34 cellular contexts compared by ENCODE assay signal in the genomic region with DNA sequence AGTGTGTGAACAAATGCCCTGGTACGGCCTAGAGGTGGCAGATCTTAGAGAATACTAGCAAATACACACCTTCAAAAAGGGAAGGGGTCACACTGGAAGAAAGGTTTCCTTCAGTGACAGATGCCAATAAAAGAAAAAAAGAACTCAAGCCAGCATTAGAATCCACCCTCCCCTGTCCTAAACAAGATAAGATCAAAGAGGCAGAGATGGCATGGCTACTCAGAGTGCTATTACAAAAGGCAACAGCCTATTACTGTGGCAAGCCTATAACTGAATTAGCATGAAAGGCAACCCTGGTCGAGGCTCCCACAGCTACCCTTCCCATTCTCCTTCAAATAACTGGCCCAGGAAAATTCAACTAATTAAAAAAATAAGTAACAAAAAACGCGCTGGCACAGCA.
"Had no signal": no experiment of that assay in that cellular context is flagged by ENCODE, and none has a peak within 500 bp of the region (broad histone marks: within the 10 kb centered on the region; RNA-seq: fewer than 3 reads in every experiment).

No MANE protein-coding gene starts in this region.

- H3K9me3 ChIP-seq: adrenal gland, body of pancreas, breast epithelium had no signal

- H3K27me3 ChIP-seq: adrenal gland, body of pancreas, brain microvascular endothelial cell, breast epithelium had no signal

- H3K27ac Mint-ChIP-seq: activated B cell treated with CpG ODN at 0.5 μM for 24 hours; activated CD4-positive, alpha-beta memory T cell treated with anti-CD3 and anti-CD28 coated beads for 36 hours; activated CD4-positive, alpha-beta T cell treated with anti-CD3 and anti-CD28 coated beads, Interleukin-2, amount 10 ng/mL, durations not matched to agents 24 days and 14 days; activated CD8-positive, alpha-beta T cell treated with anti-CD3 and anti-CD28 coated beads for 36 hours; activated naive CD4-positive, alpha-beta T cell treated with anti-CD3 and anti-CD28 coated beads for 36 hours; activated naive CD8-positive, alpha-beta T cell treated with anti-CD3 and anti-CD28 coated beads for 36 hours; activated T-cell treated with anti-CD3 and anti-CD28 coated beads, Interleukin-2, amount 50 U/mL, for 72 hours; activated T-helper 1 cell treated with anti-CD3 and anti-CD28 coated beads, Interleukin-12 subunit alpha, Interleukin-12 subunit beta, Interleukin-2, Interleukin-4 antibody, amounts not matched to agents 30 ng/mL and 10 ng/mL and 1 ng/mL, durations not matched to agents 14 hours and 24 hours and 36 hours; activated T-helper 17 cell treated with anti-CD3 and anti-CD28 coated beads, Interleukin-2, amount 50 U/mL, for 72 hours; T-helper 1 cell treated with Interleukin-12 subunit alpha and Interleukin-12 subunit beta and Interleukin-4 antibody, amounts not matched to agents 30 μg/mL and 1 μg/mL, for 36 hours; T-helper 2 cell treated with Interferon-gamma antibody and Interleukin-4, amounts not matched to agents 5 μg/mL and 100 μg/mL, for 36 hours had no signal

- DNase-seq: activated B cell treated with CpG ODN at 0.5 μM for 24 hours; activated CD4-positive, alpha-beta memory T cell treated with anti-CD3 and anti-CD28 coated beads for 36 hours; activated CD4-positive, alpha-beta T cell treated with anti-CD3 and anti-CD28 coated beads for 4 hours; activated CD4-positive, alpha-beta T cell treated with anti-CD3 and anti-CD28 coated beads, Interleukin-2, amount 10 ng/mL, durations not matched to agents 24 days and 14 days; activated CD4-positive, alpha-beta T cell treated with anti-CD3 and anti-CD28 coated beads, Interleukin-2, amount 50 U/mL, for 1 hour; activated CD4-positive, alpha-beta T cell treated with anti-CD3 and anti-CD28 coated beads, Interleukin-2, amount 50 U/mL, for 4 hours; activated CD4-positive, CD25-positive, alpha-beta regulatory T cell treated with anti-CD3 and anti-CD28 coated beads, Interleukin-2, amount 50 U/mL, for 72 hours; activated CD8-positive, alpha-beta memory T cell treated with anti-CD3 and anti-CD28 coated beads, Interleukin-2, amount 50 U/mL, for 4 hours; activated CD8-positive, alpha-beta T cell treated with anti-CD3 and anti-CD28 coated beads for 36 hours; activated effector memory CD4-positive, alpha-beta T cell treated with anti-CD3 and anti-CD28 coated beads, Interleukin-2, amount 50 U/mL, for 16 hours; activated gamma-delta T cell treated with Interleukin-2 at 50 U/mL for 16 hours; activated naive CD4-positive, alpha-beta T cell; activated naive CD4-positive, alpha-beta T cell treated with anti-CD3 and anti-CD28 coated beads for 36 hours; activated naive CD4-positive, alpha-beta T cell treated with anti-CD3 and anti-CD28 coated beads, Interleukin-2, amount 50 U/mL, for 16 hours; activated naive CD8-positive, alpha-beta T cell treated with anti-CD3 and anti-CD28 coated beads for 36 hours; activated T-cell treated with anti-CD3 and anti-CD28 coated beads for 4 hours; activated T-cell treated with anti-CD3 and anti-CD28 coated beads, Interleukin-2, amount 50 U/mL, for 1 hour; activated T-cell treated with anti-CD3 and anti-CD28 coated beads, Interleukin-2, amount 50 U/mL, for 4 hours; activated T-cell treated with anti-CD3 and anti-CD28 coated beads, Interleukin-2, amount 50 U/mL, for 72 hours; adrenal gland; amniotic stem cell; aorta; body of pancreas; brain microvascular endothelial cell; central memory CD4-positive, alpha-beta T cell; T-helper 2 cell; T-helper 9 cell had no signal

- H3K36me3 ChIP-seq: breast epithelium had no signal

- H3K9me3 Mint-ChIP-seq: activated B cell treated with CpG ODN at 0.5 μM for 24 hours; activated CD4-positive, alpha-beta memory T cell treated with anti-CD3 and anti-CD28 coated beads for 36 hours; activated CD4-positive, alpha-beta T cell treated with anti-CD3 and anti-CD28 coated beads, Interleukin-2, amount 10 ng/mL, durations not matched to agents 24 days and 14 days; activated CD8-positive, alpha-beta T cell treated with anti-CD3 and anti-CD28 coated beads for 36 hours; activated naive CD4-positive, alpha-beta T cell treated with anti-CD3 and anti-CD28 coated beads for 36 hours; activated naive CD4-positive, alpha-beta T cell treated with anti-CD3 and anti-CD28 coated beads, Interleukin-2, amount 50 U/mL, for 72 hours; activated naive CD8-positive, alpha-beta T cell treated with anti-CD3 and anti-CD28 coated beads for 36 hours; activated T-cell treated with anti-CD3 and anti-CD28 coated beads, Interleukin-2, amount 50 U/mL, for 4 hours; activated T-cell treated with anti-CD3 and anti-CD28 coated beads, Interleukin-2, amount 50 U/mL, for 72 hours; activated T-helper 1 cell treated with anti-CD3 and anti-CD28 coated beads, Interleukin-12 subunit alpha, Interleukin-12 subunit beta, Interleukin-2, Interleukin-4 antibody, amounts not matched to agents 30 ng/mL and 10 ng/mL and 1 ng/mL, durations not matched to agents 14 hours and 24 hours and 36 hours; activated T-helper 17 cell treated with anti-CD3 and anti-CD28 coated beads, Interleukin-2, amount 50 U/mL, for 72 hours; T-helper 1 cell treated with Interleukin-12 subunit alpha and Interleukin-12 subunit beta and Interleukin-4 antibody, amounts not matched to agents 30 μg/mL and 1 μg/mL, for 36 hours; T-helper 2 cell treated with Interferon-gamma antibody and Interleukin-4, amounts not matched to agents 5 μg/mL and 100 μg/mL, for 36 hours had no signal

- H3K4me1 Mint-ChIP-seq: activated B cell treated with CpG ODN at 0.5 μM for 24 hours; activated naive CD8-positive, alpha-beta T cell treated with anti-CD3 and anti-CD28 coated beads for 36 hours had no signal

- H3K4me1 ChIP-seq: adrenal gland, body of pancreas, breast epithelium had no signal

- H3K27ac ChIP-seq: adrenal gland, body of pancreas, brain microvascular endothelial cell, breast epithelium, VCaP had no signal

- H3K27me3 Mint-ChIP-seq: activated B cell treated with CpG ODN at 0.5 μM for 24 hours; activated CD4-positive, alpha-beta memory T cell treated with anti-CD3 and anti-CD28 coated beads for 36 hours; activated CD4-positive, alpha-beta T cell treated with anti-CD3 and anti-CD28 coated beads, Interleukin-2, amount 10 ng/mL, durations not matched to agents 24 days and 14 days; activated CD8-positive, alpha-beta T cell treated with anti-CD3 and anti-CD28 coated beads for 36 hours; activated naive CD8-positive, alpha-beta T cell treated with anti-CD3 and anti-CD28 coated beads for 36 hours; activated T-helper 17 cell treated with anti-CD3 and anti-CD28 coated beads, Interleukin-2, amount 50 U/mL, for 72 hours had no signal

- H3K4me3 Mint-ChIP-seq: activated B cell treated with CpG ODN at 0.5 μM for 24 hours; activated CD4-positive, alpha-beta memory T cell treated with anti-CD3 and anti-CD28 coated beads for 36 hours; activated CD4-positive, alpha-beta T cell treated with anti-CD3 and anti-CD28 coated beads, Interleukin-2, amount 10 ng/mL, durations not matched to agents 24 days and 14 days; activated CD8-positive, alpha-beta T cell treated with anti-CD3 and anti-CD28 coated beads for 36 hours; activated naive CD4-positive, alpha-beta T cell treated with anti-CD3 and anti-CD28 coated beads for 36 hours; activated naive CD8-positive, alpha-beta T cell treated with anti-CD3 and anti-CD28 coated beads for 36 hours; activated T-cell treated with anti-CD3 and anti-CD28 coated beads, Interleukin-2, amount 50 U/mL, for 4 hours; activated T-cell treated with anti-CD3 and anti-CD28 coated beads, Interleukin-2, amount 50 U/mL, for 72 hours; activated T-helper 1 cell treated with anti-CD3 and anti-CD28 coated beads, Interleukin-12 subunit alpha, Interleukin-12 subunit beta, Interleukin-2, Interleukin-4 antibody, amounts not matched to agents 30 ng/mL and 10 ng/mL and 1 ng/mL, durations not matched to agents 14 hours and 24 hours and 36 hours; activated T-helper 17 cell treated with anti-CD3 and anti-CD28 coated beads, Interleukin-2, amount 50 U/mL, for 72 hours; T-helper 1 cell treated with Interleukin-12 subunit alpha and Interleukin-12 subunit beta and Interleukin-4 antibody, amounts not matched to agents 30 μg/mL and 1 μg/mL, for 36 hours; T-helper 2 cell treated with Interferon-gamma antibody and Interleukin-4, amounts not matched to agents 5 μg/mL and 100 μg/mL, for 36 hours had no signal

- H3K4me3 ChIP-seq: adrenal gland, body of pancreas, breast epithelium had no signal
